In the genomic region with DNA sequence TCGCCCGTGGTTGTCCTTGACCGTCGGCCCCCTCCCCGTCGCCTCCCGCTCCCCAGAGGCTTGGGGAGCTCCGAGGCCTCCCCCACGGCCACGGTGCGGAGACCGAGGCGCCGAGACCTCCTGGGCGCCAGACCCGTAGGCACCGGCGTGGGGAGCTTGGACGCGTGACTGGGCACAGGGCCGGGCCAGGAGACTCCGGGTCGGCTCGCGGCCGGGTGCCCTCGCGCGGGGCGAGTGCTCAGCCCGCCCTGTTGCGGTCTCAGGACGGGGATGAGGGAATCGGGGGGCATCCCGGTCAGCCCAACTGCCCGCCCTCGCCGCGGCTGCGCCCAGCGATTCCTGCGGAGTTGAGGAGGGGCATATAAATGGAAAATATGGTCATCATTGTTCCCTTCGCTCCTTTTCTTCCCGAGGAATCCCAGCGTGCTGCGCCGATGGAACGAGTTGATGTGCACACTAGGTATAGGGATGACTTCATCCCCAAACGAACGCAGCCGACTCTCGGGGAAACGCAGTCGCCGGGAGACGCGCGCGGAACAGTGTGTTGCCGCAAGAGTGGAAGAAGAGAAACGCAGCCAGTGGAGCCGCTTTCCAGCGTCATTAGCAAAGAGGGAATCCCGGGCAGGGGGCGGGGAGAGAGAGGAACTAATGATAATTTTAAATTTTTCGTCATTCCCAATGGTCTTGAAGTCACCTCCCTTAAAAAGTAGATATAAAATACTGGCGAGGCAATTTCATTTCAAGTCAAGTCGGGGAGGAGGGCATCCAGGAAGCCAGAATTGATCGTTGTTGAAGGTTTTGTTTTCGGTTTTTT, we compare ENCODE assay signal across 8 cellular contexts. TPM values are rescaled to one million over a fixed set of nuclear protein-coding genes. Genes with fewer than 3 reads are reported as not detected.
DNase-seq lines count a peak whose midpoint lies in the region; ATAC-seq and TF ChIP-seq lines count a peak whose summit lies in the region.

No MANE protein-coding gene starts in this region.

- no peaks in the 10 kb centered on the region for H3K9me3 ChIP-seq in fibroblast of lung (ENCODE audit: control insufficient read depth, insufficient read depth, low read depth, low read length)
- no peaks in the 10 kb centered on the region for H3K9me3 ChIP-seq in mucosa of stomach (ENCODE audit: control insufficient read depth, low read length)
- no peaks in the 10 kb centered on the region for H3K9me3 ChIP-seq in tibial nerve

- peaks cover 21% of the 10 kb centered on the region for H3K4me1 ChIP-seq in fibroblast of lung (ENCODE audit: control insufficient read depth, extremely low read depth, insufficient read depth, low read length)
- H3K4me1 ChIP-seq in mucosa of stomach (ENCODE audit: control insufficient read depth, insufficient read depth, low read length): no peaks in the 10 kb centered on the region
- H3K4me1 ChIP-seq in tibial nerve: peaks cover 0 to 47% (median 12%) of the 10 kb centered on the region in 4 donors

- H3K27me3 ChIP-seq in fibroblast of lung (ENCODE audit: control insufficient read depth, insufficient read depth, low read length) (no peaks in the 10 kb centered on the region), mucosa of stomach (ENCODE audit: control insufficient read depth, insufficient read depth, low read length) (no peaks in the 10 kb centered on the region), tibial nerve (no peaks in the 10 kb centered on the region)

- H3K79me2 ChIP-seq in fibroblast of lung (ENCODE audit: control insufficient read depth, insufficient read depth, low read length): peaks cover 41% of the 10 kb centered on the region

- no peaks in the 10 kb centered on the region for H4K20me1 ChIP-seq in fibroblast of lung (ENCODE audit: control insufficient read depth, extremely low read depth, insufficient read depth, low read length)

- H3K4me3 ChIP-seq in fibroblast of lung (replicated peaks in 1 of 4; ENCODE audit: control extremely low read depth in 1 of 4, insufficient read depth in 1 of 4, low read depth in 3 of 4, low read length in 4 of 4): peak overlapping the region; percentile 63 to 93 (median 72)
- H3K4me3 ChIP-seq in mucosa of stomach (ENCODE audit: low read length): peak overlapping the region; percentile 66
- peak overlapping the region; percentile 71 to 94 (median 78) for H3K4me3 ChIP-seq in tibial nerve

- DNase-seq in COLO668 (lab: John Stamatoyannopoulos, UW; ENCODE audit: unreplicated experiment) (peak; percentile 85), NCI-H2081 treated with DMSO at 0.1 percent for 48 hours (lab: John Stamatoyannopoulos, UW) (peak; percentile 44), fibroblast of lung (ENCODE audit: low read depth in 2 of 2) (peak; percentile 72 to 82), tibial nerve (ENCODE audit: low spot score in 2 of 2) (peak; percentile 51 to 54), MV-4-11 (lab: John Stamatoyannopoulos, UW) (no peak)
- DNase-seq in activated T-cell treated with anti-CD3 and anti-CD28 coated beads, Interleukin-2, amount 50 U/mL, for 1 hour: peak; percentile 33

- TF ChIP-seq CTCF in fibroblast of lung (conservative IDR thresholded peaks at IDR 0.05 in 1 of 2, IDR thresholded peaks at IDR 0.05 in 1 of 2; ENCODE audit: low read depth in 1 of 2, low read length in 2 of 2) (no peak), tibial nerve (IDR thresholded peaks at IDR 0.05) (peak in 1 of 5 experiments; percentile 14)

- peak in 1 of 2 donors; percentile 75 for TF ChIP-seq EP300 in tibial nerve (IDR thresholded peaks at IDR 0.05)

- peak; percentile 23 to 29 for TF ChIP-seq POLR2A in tibial nerve (IDR thresholded peaks at IDR 0.05)

- peak overlapping the region; percentile 96 for H3K4me2 ChIP-seq in fibroblast of lung (ENCODE audit: extremely low read depth, insufficient read depth, low read length)

- H3K36me3 ChIP-seq in fibroblast of lung (ENCODE audit: control insufficient read depth, insufficient read depth, low read length) (no peaks in the 10 kb centered on the region), mucosa of stomach (ENCODE audit: control insufficient read depth, insufficient read depth, low read length) (no peaks in the 10 kb centered on the region), tibial nerve (no peaks in the 10 kb centered on the region)

- 2 to 3% methylated on average over 29 to 56 of the region's 70 CpGs for WGBS in tibial nerve, 2 donors

- peak; percentile 29 for ATAC-seq in GM21717 (IDR thresholded peaks at IDR 0.05; ENCODE audit: unreplicated experiment)

- H2AFZ ChIP-seq in fibroblast of lung (ENCODE audit: low read length): peak overlapping the region; percentile 54

- H3K9ac ChIP-seq in fibroblast of lung (ENCODE audit: insufficient read depth, low read length): peak overlapping the region; percentile 98
- peak overlapping the region; percentile 84 for H3K9ac ChIP-seq in mucosa of stomach (ENCODE audit: low read length)

- H3K27ac ChIP-seq in fibroblast of lung (ENCODE audit: insufficient read depth, low read length): peak overlapping the region; percentile 99
- peak overlapping the region; percentile 94 to 98 (median 96) for H3K27ac ChIP-seq in tibial nerve

RNA-seq across cellular contexts. Expression of a gene that starts 0.7 kb away (rescaled TPM):
- 85.0 and 93.7 TPM in 2 replicates for total RNA-seq in fibroblast of lung
- 153 and 210 TPM in 2 replicates for polyA plus RNA-seq in fibroblast of lung
- 103 and 145 TPM in 2 replicates for polyA plus RNA-seq in fibroblast of lung (2012)
- 31.8 and 38.8 TPM in 2 replicates for polyA minus RNA-seq in fibroblast of lung (ENCODE audit: low replicate concordance)
- 10 to 100 TPM; 31.4 to 56.3 (median 45.3) TPM for total RNA-seq in tibial nerve
